In genomic region chr3:157021679-157022078, GRCh38 we compare ENCODE assay signal across 18 cellular contexts.
"Had no signal": no experiment of that assay in that cellular context is flagged by ENCODE, and none has a peak within 500 bp of the region (broad histone marks: within the 10 kb centered on the region; RNA-seq: fewer than 3 reads in every experiment).

No MANE protein-coding gene starts in this region.

- DNase-seq: dermis blood vessel endothelial cell; dorsolateral prefrontal cortex; effector CD4-positive, alpha-beta T cell; effector memory CD4-positive, alpha-beta T cell; erythroblast; esophagus squamous epithelium; foreskin fibroblast; foreskin melanocyte; heart left ventricle; left cardiac atrium; left lung; left ventricle myocardium superior; mammary epithelial cell; mesendoderm; midbrain; naive thymus-derived CD4-positive, alpha-beta T cell had no signal

- FAIRE-seq: islet of Langerhans, keratinocyte had no signal
